Comparison of ENCODE assay signal across 14 cellular contexts in genomic region chrX:16067886-16068515, GRCh38. TPM values are rescaled to one million over a fixed set of nuclear protein-coding genes. Genes with fewer than 3 reads are reported as not detected.
A peak's percentile ranks its signal among the peaks of the same experiment; 100 is the strongest.
DNase-seq lines count a peak whose midpoint lies in the region; ATAC-seq and TF ChIP-seq lines count a peak whose summit lies in the region.
"Had no signal": no experiment of that assay in that cellular context is flagged by ENCODE, and none has a peak within 500 bp of the region (broad histone marks: within the 10 kb centered on the region; RNA-seq: fewer than 3 reads in every experiment).

No MANE protein-coding gene starts in this region.

- H3K4me1 ChIP-seq in DOHH2 (ENCODE audit: control insufficient read depth, low read length) (peaks cover 12% of the 10 kb centered on the region), GM23338 (ENCODE audit: insufficient read depth) (no peaks in the 10 kb centered on the region)
- H3K4me1 ChIP-seq: parathyroid adenoma had no signal

- peaks cover 2% of the 10 kb centered on the region for H3K27me3 Mint-ChIP-seq in GM23338 (ENCODE audit: insufficient read depth, low read depth, poor library complexity)

- no peak for TF ChIP-seq CTCF in DOHH2 (IDR thresholded peaks at IDR 0.05; ENCODE audit: low read depth, low read length, poor library complexity, severe bottlenecking)
- TF ChIP-seq CTCF in GM23338 (conservative IDR thresholded peaks at IDR 0.05; ENCODE audit: low read depth in 2 of 2): no peak

- H3K79me2 ChIP-seq in DOHH2 (ENCODE audit: control insufficient read depth, low read length): no peaks in the 10 kb centered on the region
- no peaks in the 10 kb centered on the region for H3K79me2 ChIP-seq in GM23338 (replicated peaks; ENCODE audit: insufficient read depth)
- H3K79me2 ChIP-seq: parathyroid adenoma had no signal

- H2AFZ ChIP-seq in GM23338: peak overlapping the region; percentile 76
- H2AFZ ChIP-seq: parathyroid adenoma had no signal

- H3K4me2 ChIP-seq in DOHH2 (ENCODE audit: low read length) (peak overlapping the region; percentile 31; the same call in 1 of the 2 replicates), GM23338 (no peak overlapping the region)

- H3K4me3 ChIP-seq in DOHH2 (ENCODE audit: low read length) (no peak overlapping the region), GM23338 (no peak overlapping the region)

- H3K4me3 Mint-ChIP-seq in GM23338: no peak overlapping the region

- peak; percentile 75 for ATAC-seq in GM19035 (IDR thresholded peaks at IDR 0.05; ENCODE audit: unreplicated experiment)
- ATAC-seq in GM23338: no peak
- peak; percentile 87 for ATAC-seq in HG03378 (IDR thresholded peaks at IDR 0.05; ENCODE audit: unreplicated experiment)

- no peaks in the 10 kb centered on the region for H3K9me2 ChIP-seq in DOHH2 (replicated peaks; ENCODE audit: control insufficient read depth, low read length)
- H3K9me2 ChIP-seq in GM23338 (ENCODE audit: insufficient read depth): no peaks in the 10 kb centered on the region

- no peak overlapping the region for H3K27ac Mint-ChIP-seq in GM23338

- DNase-seq in GM23338 (ENCODE audit: low spot score): no peak
- DNase-seq in NCI-H2081 (lab: John Stamatoyannopoulos, UW): no peak
- no peak for DNase-seq in stimulated activated CD8-positive, alpha-beta memory T cell treated with anti-CD3 and anti-CD28 coated beads, Interleukin-4, amount 100 ng/mL, for 48 hours
- DNase-seq in activated naive CD4-positive, alpha-beta T cell treated with Interleukin-2 at 50 U/mL for 16 hours: no peak
- DNase-seq in occipital lobe (lab: John Stamatoyannopoulos, UW): no peak
- DNase-seq: activated CD4-positive, CD25-positive, alpha-beta regulatory T cell treated with anti-CD3 and anti-CD28 coated beads, Interleukin-2, amount 50 U/mL, for 72 hours; activated T-cell treated with anti-CD3 and anti-CD28 coated beads, Interleukin-2, amount 50 U/mL, for 48 hours; COR-L47 had no signal

- H3F3A ChIP-seq in DOHH2 (ENCODE audit: control insufficient read depth, insufficient read depth): no peaks in the 10 kb centered on the region
- no peaks in the 10 kb centered on the region for H3F3A ChIP-seq in GM23338 (replicated peaks; ENCODE audit: low read depth)

- no peaks in the 10 kb centered on the region for H4K20me1 ChIP-seq in DOHH2 (ENCODE audit: control insufficient read depth, insufficient read depth, low read depth, low read length)
- no peaks in the 10 kb centered on the region for H4K20me1 ChIP-seq in GM23338 (replicated peaks; ENCODE audit: insufficient read depth)

- peaks cover 5% of the 10 kb centered on the region for H3K9me3 Mint-ChIP-seq in GM23338

- no peaks in the 10 kb centered on the region for H3K4me1 Mint-ChIP-seq in GM23338

- no peaks in the 10 kb centered on the region for H3K9me3 ChIP-seq in DOHH2 (ENCODE audit: control insufficient read depth, insufficient read depth, low read length)

- H3K27ac ChIP-seq in DOHH2 (ENCODE audit: low read depth, low read length): no peak overlapping the region
- no peak overlapping the region for H3K27ac ChIP-seq in GM23338 (ENCODE audit: low read depth)
- H3K27ac ChIP-seq: parathyroid adenoma had no signal

- H3K27me3 ChIP-seq in DOHH2 (ENCODE audit: control insufficient read depth, low read length) (no peaks in the 10 kb centered on the region), GM23338 (ENCODE audit: insufficient read depth) (no peaks in the 10 kb centered on the region)

- no peaks in the 10 kb centered on the region for H3K36me3 ChIP-seq in DOHH2 (ENCODE audit: control insufficient read depth, low read length)
- no peaks in the 10 kb centered on the region for H3K36me3 ChIP-seq in GM23338 (ENCODE audit: insufficient read depth)

- H3K36me3 Mint-ChIP-seq in GM23338 (ENCODE audit: low read depth): peaks cover 10% of the 10 kb centered on the region; the same call in 2 of the 3 replicates

TF ChIP-seq in GM23338, 12 proteins besides CTCF, POLR2A, EP300 and RAD21 (continues in another document):
- TF ChIP-seq ZNF331 (CRISPR knock-in tag; IDR thresholded peaks at IDR 0.05; ENCODE audit: low read depth) (no peak), EZH2 (IDR thresholded peaks at IDR 0.05; ENCODE audit: low read depth, unreplicated experiment) (no peak), ZNF462 (CRISPR knock-in tag; IDR thresholded peaks at IDR 0.05) (no peak), REST (IDR thresholded peaks at IDR 0.05; ENCODE audit: unreplicated experiment) (no peak), CREB1 (CRISPR knock-in tag; IDR thresholded peaks at IDR 0.05; ENCODE audit: low read depth) (no peak)

RNA-seq across cellular contexts. Expression of gene GRPR, which starts 55.4 kb away (rescaled TPM):
- total RNA-seq in GM23338 (2014; rRNA removed; shearing (Covaris generic)): 14.3 and 16.5 TPM in 2 replicates
- 9.5 and 13.4 TPM in 2 replicates for polyA plus RNA-seq in GM23338 (2016; fragmentation: Nextera tagmentation; extraction: Ambion mirVana)
- 2.2 TPM for total RNA-seq in occipital lobe
- total RNA-seq: mesenteric fat pad, ureter had no signal
